8 cellular contexts compared by ENCODE assay signal in the genomic region with DNA sequence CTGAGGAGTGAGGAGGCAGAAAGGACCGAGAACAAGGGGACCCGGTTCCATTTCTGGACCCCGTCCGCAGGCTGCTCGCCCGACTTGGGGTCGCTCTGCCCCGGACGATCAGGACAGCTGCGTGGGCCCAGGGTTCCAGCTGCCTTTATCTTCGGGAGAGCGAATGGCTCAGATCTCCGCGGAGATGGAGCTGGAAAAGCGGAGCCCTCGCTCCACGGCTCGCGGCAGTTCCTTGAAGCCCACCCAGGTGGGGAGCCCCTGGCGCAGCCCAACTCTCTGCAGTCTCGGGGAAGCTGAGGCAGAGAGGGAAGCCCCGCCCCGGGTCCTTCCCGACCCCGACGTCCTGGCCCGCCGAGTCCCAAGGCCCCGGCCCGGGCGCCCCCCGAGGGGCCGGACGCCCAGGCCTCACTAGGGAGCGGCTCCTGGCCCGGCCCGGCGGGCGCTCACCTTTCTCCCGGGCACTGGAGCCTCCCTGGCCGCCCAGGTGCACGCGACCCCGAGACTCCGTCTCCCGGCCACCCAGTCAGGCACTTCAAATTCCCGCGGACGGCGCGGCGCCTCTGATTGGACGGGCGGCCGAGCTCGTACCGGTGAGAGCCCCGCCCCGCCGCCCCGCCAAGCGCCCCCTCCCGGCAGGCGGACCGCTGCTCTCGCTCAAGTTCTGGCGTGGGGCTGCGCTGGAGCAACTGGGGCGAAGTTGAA.
DNase-seq lines count a peak whose midpoint lies in the region; ATAC-seq, FAIRE-seq and TF ChIP-seq lines count a peak whose summit lies in the region.

No MANE protein-coding gene starts in this region.

- TF ChIP-seq CTCF in D721Med (IDR thresholded peaks at IDR 0.05; ENCODE audit: insufficient read depth, missing control alignments) (no peak), cardiac fibroblast (IDR thresholded peaks at IDR 0.05; ENCODE audit: low read depth, low read length) (peak; percentile 21)

- no peak overlapping the region for H3K27ac ChIP-seq in mesodermal cell (ENCODE audit: low read depth, low read length, severe bottlenecking)
- H3K27ac ChIP-seq in small intestine (ENCODE audit: low read depth in 1 of 2, low read length in 1 of 2) = no peak overlapping the region

- no peaks in the 10 kb centered on the region for H3K36me3 ChIP-seq in mesodermal cell (ENCODE audit: control insufficient read depth, insufficient read depth, low read length)
- H3K36me3 ChIP-seq in small intestine (ENCODE audit: control insufficient read depth in 2 of 2, insufficient read depth in 2 of 2, low read length in 2 of 2) = no peaks in the 10 kb centered on the region

- peak overlapping the region; percentile 67 for H3K4me3 ChIP-seq in Jurkat, Clone E6-1 (ENCODE audit: low read length)
- H3K4me3 ChIP-seq in cardiac fibroblast (replicated peaks in 1 of 2; ENCODE audit: low read depth in 2 of 2, low read length in 2 of 2) = peak overlapping the region; percentile 21 to 43
- peak overlapping the region; percentile 67 for H3K4me3 ChIP-seq in mesodermal cell (ENCODE audit: extremely low read depth, insufficient read depth, low read length, poor library complexity, severe bottlenecking)
- no peak overlapping the region for H3K4me3 ChIP-seq in small intestine (ENCODE audit: low read depth in 1 of 2, low read length in 2 of 2)

- H3K9me3 ChIP-seq in mesodermal cell (ENCODE audit: control insufficient read depth, low read length) (no peaks in the 10 kb centered on the region), small intestine (ENCODE audit: control insufficient read depth, low read depth) (no peaks in the 10 kb centered on the region)

- H3K27me3 ChIP-seq in small intestine (ENCODE audit: control insufficient read depth in 2 of 2, insufficient read depth in 2 of 2, low read length in 2 of 2) = no peaks in the 10 kb centered on the region

- FAIRE-seq in D721Med (lab: Jason Lieb, UNC) (no peak), small intestine (lab: Jason Lieb, UNC) (no peak)

- 4 to 9% methylated on average over 44 to 55 of the region's 69 CpGs for WGBS in mesodermal cell (ENCODE audit: insufficient coverage in 2 of 2), 2 experiments
- WGBS in small intestine, 3 donors = 15 to 32% (median 28%) methylated on average over 62 to 69 of the region's 69 CpGs

- peak; percentile 27 for DNase-seq in D721Med (ENCODE audit: insufficient read length, low spot score)
- peak; percentile 37 for DNase-seq in Jurkat, Clone E6-1 (ENCODE audit: low read depth, low spot score)
- DNase-seq in cardiac fibroblast (ENCODE audit: low read depth in 2 of 2) = peak; percentile 27 to 39
- no peak for DNase-seq in NCI-H1092 (lab: John Stamatoyannopoulos, UW)
- no peak for DNase-seq in small intestine
- no peak for DNase-seq in NCI-H748 (lab: John Stamatoyannopoulos, UW; ENCODE audit: unreplicated experiment)

- no peak for ATAC-seq in HG03342 (IDR thresholded peaks at IDR 0.05; ENCODE audit: unreplicated experiment)

- H3K4me1 ChIP-seq in mesodermal cell (ENCODE audit: control insufficient read depth, insufficient read depth, low read length, poor library complexity, severe bottlenecking) = no peaks in the 10 kb centered on the region
- H3K4me1 ChIP-seq in small intestine (ENCODE audit: control insufficient read depth in 2 of 2, insufficient read depth in 1 of 2, low read depth in 1 of 2, low read length in 1 of 2) = no peaks in the 10 kb centered on the region

Comparison
In these comparisons a context has a peak if more than half of its experiments do, and no peak if none do; other contexts are left out.
1. DNase-seq: peak in D721Med (single experiment), Jurkat, Clone E6-1 (single experiment) and cardiac fibroblast (2 of 2); none in NCI-H1092 (single experiment), small intestine (single experiment) and NCI-H748 (single experiment).
2. H3K4me3 ChIP-seq: peak in Jurkat, Clone E6-1 (single experiment), cardiac fibroblast (2 of 2) and mesodermal cell (single experiment); none in small intestine (0 of 2).